ENCODE assay signal across 26 cellular contexts in genomic region chr5:83866191-83866590, GRCh38.
"Had no signal": no experiment of that assay in that cellular context is flagged by ENCODE, and none has a peak within 500 bp of the region (broad histone marks: within the 10 kb centered on the region; RNA-seq: fewer than 3 reads in every experiment).

No MANE protein-coding gene starts in this region.

- H3K36me3 ChIP-seq: left lung, lower lobe of right lung, pancreas, prostate gland, suprapubic skin, thoracic aorta, tibial artery, upper lobe of right lung had no signal

- ATAC-seq: left colon; left lung; lower lobe of right lung; naive thymus-derived CD8-positive, alpha-beta T cell; pancreas; right cardiac atrium; sciatic nerve; upper lobe of right lung had no signal

- DNase-seq: hippocampal formation; kidney; left colon; left lung; lower lobe of right lung; mammary epithelial cell; mesenchymal stem cell; naive thymus-derived CD8-positive, alpha-beta T cell; nucleus accumbens; pancreas; posterior cingulate gyrus; retina; right cardiac atrium; stimulated activated CD4-positive, alpha-beta T cell treated with anti-CD3 and anti-CD28 coated beads, Interleukin-12 subunit alpha, Interleukin-12 subunit beta, amount 100 ng/mL, for 4 hours; stimulated activated CD4-positive, alpha-beta T cell treated with anti-CD3 and anti-CD28 coated beads, Interleukin-15, amount 100 ng/mL, for 24 hours; stimulated activated CD4-positive, alpha-beta T cell treated with anti-CD3 and anti-CD28 coated beads, Interleukin-2, amount 100 ng/mL, for 24 hours; stimulated activated CD4-positive, alpha-beta T cell treated with anti-CD3 and anti-CD28 coated beads, Interleukin-4, amount 100 ng/mL, for 1 hour; stimulated activated naive CD4-positive, alpha-beta T cell; tibial artery; trophoblast cell; upper lobe of right lung had no signal

- H3K9me3 ChIP-seq: left lung, lower lobe of right lung, pancreas, prostate gland, suprapubic skin, thoracic aorta, tibial artery, upper lobe of right lung had no signal

- H3K4me3 ChIP-seq: left lung, lower lobe of right lung, pancreas, prostate gland, skin epidermis, suprapubic skin, thoracic aorta, tibial artery, upper lobe of right lung had no signal

- H3K27ac ChIP-seq: left lung, lower lobe of right lung, pancreas, prostate gland, skin epidermis, suprapubic skin, thoracic aorta, tibial artery, upper lobe of right lung had no signal
